Comparison of ENCODE assay signal across 26 cellular contexts in genomic region chr6:168229368-168229752, GRCh38.
"Had no signal": no experiment of that assay in that cellular context is flagged by ENCODE, and none has a peak within 500 bp of the region (broad histone marks: within the 10 kb centered on the region; RNA-seq: fewer than 3 reads in every experiment).

No MANE protein-coding gene starts in this region.

- H3K4me3 Mint-ChIP-seq: activated B cell treated with CpG ODN at 0.5 μM for 24 hours; activated CD8-positive, alpha-beta T cell treated with anti-CD3 and anti-CD28 coated beads for 36 hours; activated naive CD8-positive, alpha-beta T cell; activated T-cell treated with anti-CD3 and anti-CD28 coated beads, Interleukin-2, amount 50 U/mL, for 4 hours; activated T-helper 17 cell treated with anti-CD3 and anti-CD28 coated beads, Interleukin-2, amount 50 U/mL, for 72 hours; central memory CD8-positive, alpha-beta T cell; dendritic cell treated with granulocyte-macrophage colony-stimulating factor and Interleukin-4, amounts not matched to agents 40 ng/mL and 50 ng/mL, for 4 days; endodermal cell had no signal

- H3K36me3 ChIP-seq: ascending aorta, brain microvascular endothelial cell had no signal

- H3K36me3 Mint-ChIP-seq: activated naive CD8-positive, alpha-beta T cell had no signal

- ATAC-seq: activated CD4-positive, CD25-positive, alpha-beta regulatory T cell treated with anti-CD3 and anti-CD28 coated beads, Interleukin-2, amount 50 U/mL, for 24 hours; activated CD8-positive, alpha-beta T cell treated with anti-CD3 and anti-CD28 coated beads for 36 hours; activated T-cell treated with anti-CD3 and anti-CD28 coated beads, Interleukin-2, amount 50 U/mL, for 4 hours; activated T-helper 17 cell treated with anti-CD3 and anti-CD28 coated beads, Interleukin-2, amount 50 U/mL, for 72 hours; esophagus mucosa had no signal

- H3K27ac ChIP-seq: ascending aorta, brain microvascular endothelial cell, coronary artery, dorsolateral prefrontal cortex, VCaP had no signal

- H3K27me3 Mint-ChIP-seq: activated B cell treated with CpG ODN at 0.5 μM for 24 hours had no signal

- H3K4me1 Mint-ChIP-seq: activated B cell treated with CpG ODN at 0.5 μM for 24 hours; activated T-helper 17 cell treated with anti-CD3 and anti-CD28 coated beads, Interleukin-2, amount 50 U/mL, for 72 hours; central memory CD8-positive, alpha-beta T cell had no signal

- H3K9me3 Mint-ChIP-seq: activated B cell treated with CpG ODN at 0.5 μM for 24 hours; activated CD8-positive, alpha-beta T cell treated with anti-CD3 and anti-CD28 coated beads for 36 hours; activated T-cell treated with anti-CD3 and anti-CD28 coated beads, Interleukin-2, amount 50 U/mL, for 4 hours; activated T-helper 17 cell treated with anti-CD3 and anti-CD28 coated beads, Interleukin-2, amount 50 U/mL, for 72 hours; central memory CD8-positive, alpha-beta T cell; endodermal cell had no signal

- H3K27me3 ChIP-seq: ascending aorta, brain microvascular endothelial cell had no signal

- H3K4me3 ChIP-seq: ascending aorta, coronary artery, dorsolateral prefrontal cortex had no signal

- DNase-seq: activated B cell treated with CpG ODN at 0.5 μM for 24 hours; activated CD4-positive, alpha-beta T cell treated with anti-CD3 and anti-CD28 coated beads for 48 hours; activated CD4-positive, alpha-beta T cell treated with anti-CD3 and anti-CD28 coated beads, Interleukin-2, amount 50 U/mL, for 1 hour; activated CD4-positive, alpha-beta T cell treated with anti-CD3 and anti-CD28 coated beads, Interleukin-2, amount 50 U/mL, for 48 hours; activated CD8-positive, alpha-beta memory T cell treated with anti-CD3 and anti-CD28 coated beads for 24 hours; activated CD8-positive, alpha-beta T cell treated with anti-CD3 and anti-CD28 coated beads for 36 hours; activated effector memory CD4-positive, alpha-beta T cell treated with Interleukin-2 at 50 U/mL for 16 hours; activated gamma-delta T cell treated with Interleukin-2 at 50 U/mL for 16 hours; activated naive CD4-positive, alpha-beta T cell treated with anti-CD3 and anti-CD28 coated beads, Interleukin-2, amount 50 U/mL, for 16 hours; activated naive CD4-positive, alpha-beta T cell treated with Interleukin-2 at 50 U/mL for 16 hours; activated T-cell treated with anti-CD3 and anti-CD28 coated beads, Interleukin-2, amount 50 U/mL, for 4 hours; brain microvascular endothelial cell; dorsolateral prefrontal cortex; effector memory CD4-positive, alpha-beta T cell; endodermal cell; foreskin fibroblast; T-helper 2 cell had no signal

- H3K9me3 ChIP-seq: ascending aorta had no signal

- H3K4me1 ChIP-seq: ascending aorta had no signal

- H3K27ac Mint-ChIP-seq: activated B cell treated with CpG ODN at 0.5 μM for 24 hours; activated CD8-positive, alpha-beta T cell treated with anti-CD3 and anti-CD28 coated beads for 36 hours; activated naive CD8-positive, alpha-beta T cell; activated T-helper 17 cell treated with anti-CD3 and anti-CD28 coated beads, Interleukin-2, amount 50 U/mL, for 72 hours; dendritic cell treated with granulocyte-macrophage colony-stimulating factor and Interleukin-4, amounts not matched to agents 40 ng/mL and 50 ng/mL, for 4 days; endodermal cell had no signal
